23 cellular contexts compared by ENCODE assay signal in genomic region chr22:48561676-48562075, GRCh38.
"Had no signal": no experiment of that assay in that cellular context is flagged by ENCODE, and none has a peak within 500 bp of the region (broad histone marks: within the 10 kb centered on the region; RNA-seq: fewer than 3 reads in every experiment).

No MANE protein-coding gene starts in this region.

- H3K9me3 ChIP-seq: colonic mucosa, gastroesophageal sphincter, prostate gland, spleen, suprapubic skin had no signal

- H3K27ac Mint-ChIP-seq: dendritic cell treated with granulocyte-macrophage colony-stimulating factor and Interleukin-4, amounts not matched to agents 40 ng/mL and 50 ng/mL, for 4 days; endodermal cell; naive thymus-derived CD8-positive, alpha-beta T cell; nephron progenitor cell; stimulated activated naive CD8-positive, alpha-beta T cell treated with anti-CD3 and anti-CD28 coated beads, Interleukin-15, amount 100 ng/mL, for 72 hours had no signal

- H2AFZ ChIP-seq: parathyroid adenoma had no signal

- H3K4me1 Mint-ChIP-seq: central memory CD8-positive, alpha-beta T cell; endodermal cell had no signal

- H3K9me3 Mint-ChIP-seq: central memory CD8-positive, alpha-beta T cell; dendritic cell treated with granulocyte-macrophage colony-stimulating factor and Interleukin-4, amounts not matched to agents 40 ng/mL and 50 ng/mL, for 4 days; endodermal cell; naive thymus-derived CD8-positive, alpha-beta T cell; nephron progenitor cell; stimulated activated naive CD8-positive, alpha-beta T cell treated with anti-CD3 and anti-CD28 coated beads, Interleukin-15, amount 100 ng/mL, for 72 hours had no signal

- H3K27me3 ChIP-seq: cardiac muscle cell, colonic mucosa had no signal

- H3K79me2 ChIP-seq: parathyroid adenoma had no signal

- H3K4me3 Mint-ChIP-seq: central memory CD8-positive, alpha-beta T cell; dendritic cell treated with granulocyte-macrophage colony-stimulating factor and Interleukin-4, amounts not matched to agents 40 ng/mL and 50 ng/mL, for 4 days; endodermal cell; naive thymus-derived CD8-positive, alpha-beta T cell; nephron progenitor cell; stimulated activated naive CD8-positive, alpha-beta T cell treated with anti-CD3 and anti-CD28 coated beads, Interleukin-15, amount 100 ng/mL, for 72 hours had no signal

- H3K4me3 ChIP-seq: cardiac muscle cell, colonic mucosa, gastroesophageal sphincter, prostate gland, skin epidermis, spleen, suprapubic skin had no signal

- H3K36me3 Mint-ChIP-seq: naive thymus-derived CD8-positive, alpha-beta T cell had no signal

- H3K27me3 Mint-ChIP-seq: central memory CD8-positive, alpha-beta T cell; dendritic cell treated with granulocyte-macrophage colony-stimulating factor and Interleukin-4, amounts not matched to agents 40 ng/mL and 50 ng/mL, for 4 days; stimulated activated naive CD8-positive, alpha-beta T cell treated with anti-CD3 and anti-CD28 coated beads, Interleukin-15, amount 100 ng/mL, for 72 hours had no signal

- H3K36me3 ChIP-seq: cardiac muscle cell, colonic mucosa, gastroesophageal sphincter, prostate gland, spleen, suprapubic skin had no signal

- FAIRE-seq: keratinocyte had no signal

- H3K4me1 ChIP-seq: colonic mucosa, gastroesophageal sphincter, parathyroid adenoma, prostate gland, suprapubic skin had no signal

- DNase-seq: colonic mucosa; effector CD8-positive, alpha-beta T cell; endodermal cell; foreskin fibroblast; hypothalamus; mammary epithelial cell; naive thymus-derived CD8-positive, alpha-beta T cell; nephron progenitor cell; spleen; stimulated activated CD4-positive, alpha-beta T cell treated with anti-CD3 and anti-CD28 coated beads, Interleukin-2, amount 100 ng/mL, for 48 hours; stimulated activated naive CD4-positive, alpha-beta T cell; stimulated activated naive CD8-positive, alpha-beta T cell treated with anti-CD3 and anti-CD28 coated beads, Interleukin-15, amount 100 ng/mL, for 72 hours; trophoblast cell had no signal

- H3K9ac ChIP-seq: parathyroid adenoma had no signal

- H3K27ac ChIP-seq: cardiac muscle cell, colonic mucosa, epithelial cell of prostate, gastroesophageal sphincter, parathyroid adenoma, prostate gland, skin epidermis, spleen, suprapubic skin had no signal
